In genomic region chr19:10858204-10858828, GRCh38 we compare ENCODE assay signal across 8 cellular contexts. TPM values are rescaled to one million over a fixed set of nuclear protein-coding genes. Genes with fewer than 3 reads are reported as not detected.
DNase-seq lines count a peak whose midpoint lies in the region; ATAC-seq and TF ChIP-seq lines count a peak whose summit lies in the region.

No MANE protein-coding gene starts in this region.

- H3K27ac Mint-ChIP-seq in glutamatergic neuron (ENCODE audit: unreplicated experiment): no peak overlapping the region

- H3K4me3 Mint-ChIP-seq in glutamatergic neuron (ENCODE audit: unreplicated experiment): no peak overlapping the region

- CTCF ChIA-PET in AG04449 (lab: Yijun Ruan, JAX): interaction anchor here (0.6 to 25.0 kb wide), 15 partner anchors 6 to 156 kb away, joined by 3 to 559 read pairs (median 4); partner anchors contain the start of genes C19orf38, CARM1, DNM2 and TMED1

- no peaks in the 10 kb centered on the region for H3K27me3 ChIP-seq in WERI-Rb-1 (ENCODE audit: insufficient read depth, low read depth, severe bottlenecking)

- peaks cover 12% of the 10 kb centered on the region for H3K4me1 Mint-ChIP-seq in glutamatergic neuron (ENCODE audit: low read depth, unreplicated experiment)

- POLR2A ChIA-PET in AG04449 (lab: Yijun Ruan, JAX): no interaction called here

- H3K9me3 ChIP-seq in WERI-Rb-1 (ENCODE audit: severe bottlenecking): no peaks in the 10 kb centered on the region

- TF ChIP-seq CTCF in AG04449 (IDR thresholded peaks at IDR 0.05; ENCODE audit: insufficient read depth, low read length, missing control alignments) (peak; percentile 73), GM12874 (IDR thresholded peaks at IDR 0.05; ENCODE audit: insufficient read depth, low read depth, low read length) (peak; percentile 85), WERI-Rb-1 (IDR thresholded peaks at IDR 0.05; ENCODE audit: low read depth, low read length) (peak; percentile 77), glutamatergic neuron (IDR thresholded peaks at IDR 0.05; ENCODE audit: partially characterized antibody, unreplicated experiment) (peak; percentile 87)

- H3K36me3 Mint-ChIP-seq in glutamatergic neuron (ENCODE audit: unreplicated experiment): no peaks in the 10 kb centered on the region

- ATAC-seq in GM19397 (IDR thresholded peaks at IDR 0.05; ENCODE audit: unreplicated experiment) (no peak), esophagus mucosa (no peak), HG02852 (IDR thresholded peaks at IDR 0.05; ENCODE audit: unreplicated experiment) (no peak)

- H3K9me3 Mint-ChIP-seq in glutamatergic neuron (ENCODE audit: unreplicated experiment): peaks cover 7% of the 10 kb centered on the region

- H3K27me3 Mint-ChIP-seq in glutamatergic neuron (ENCODE audit: unreplicated experiment): no peaks in the 10 kb centered on the region

- H3K36me3 ChIP-seq in WERI-Rb-1: no peaks in the 10 kb centered on the region

- H3K27ac ChIP-seq in WERI-Rb-1: no peak overlapping the region

- no peak for DNase-seq in AG04449 (ENCODE audit: low read depth, low spot score)
- DNase-seq in WERI-Rb-1: no peak
- peak; percentile 66 for DNase-seq in glutamatergic neuron
- no peak for DNase-seq in NCI-H2081 (lab: John Stamatoyannopoulos, UW)

- H3K4me3 ChIP-seq in AG04449 (ENCODE audit: low read depth, low read length): no peak overlapping the region
- no peak overlapping the region for H3K4me3 ChIP-seq in WERI-Rb-1 (ENCODE audit: low read depth, low read length)

RNA-seq across cellular contexts. Expression of gene C19orf38, which starts 10.1 kb away (rescaled TPM):
- total RNA-seq in glutamatergic neuron (ENCODE audit: unreplicated experiment) (0.44 TPM), esophagus mucosa (not detected)

RNA-seq across cellular contexts. Expression of gene CARM1, which starts 13.0 kb away (rescaled TPM):
- total RNA-seq in glutamatergic neuron (ENCODE audit: unreplicated experiment) (133 TPM), esophagus mucosa (40.3 TPM)

RNA-seq across cellular contexts. Expression of gene TMED1, which starts 22.3 kb away (rescaled TPM):
- total RNA-seq in glutamatergic neuron (ENCODE audit: unreplicated experiment) (10.4 TPM), esophagus mucosa (16.4 TPM)
